Comparison of ENCODE assay signal across 13 cellular contexts in genomic region chr9:109627042-109627441, GRCh38.
"Had no signal": no experiment of that assay in that cellular context is flagged by ENCODE, and none has a peak within 500 bp of the region (broad histone marks: within the 10 kb centered on the region; RNA-seq: fewer than 3 reads in every experiment).

No MANE protein-coding gene starts in this region.

- H3K9me3 ChIP-seq: colonic mucosa had no signal

- H3K27ac ChIP-seq: cardiac muscle cell, colonic mucosa had no signal

- H3K4me3 ChIP-seq: cardiac muscle cell, colonic mucosa had no signal

- H3K36me3 ChIP-seq: cardiac muscle cell, colonic mucosa had no signal

- H3K4me1 ChIP-seq: colonic mucosa had no signal

- H3K27me3 ChIP-seq: colonic mucosa had no signal

- ATAC-seq: activated CD4-positive, alpha-beta T cell treated with anti-CD3 and anti-CD28 coated beads for 36 hours; activated CD8-positive, alpha-beta T cell treated with anti-CD3 and anti-CD28 coated beads for 36 hours; natural killer cell treated with Interleukin-12 subunit alpha and Interleukin-12 subunit beta and Interleukin-15 and Interleukin-18, amount 100 ng/mL, for 72 hours had no signal

- DNase-seq: activated CD4-positive, alpha-beta T cell treated with anti-CD3 and anti-CD28 coated beads for 36 hours; activated CD8-positive, alpha-beta memory T cell treated with anti-CD3 and anti-CD28 coated beads, Interleukin-2, amount 50 U/mL, for 4 hours; activated CD8-positive, alpha-beta T cell treated with anti-CD3 and anti-CD28 coated beads for 36 hours; activated naive CD4-positive, alpha-beta T cell; colonic mucosa; effector CD4-positive, alpha-beta T cell; immature natural killer cell; mammary epithelial cell; occipital lobe; stimulated activated CD4-positive, alpha-beta T cell treated with anti-CD3 and anti-CD28 coated beads, Interleukin-2, amount 100 ng/mL, for 48 hours; T-helper 9 cell had no signal
